12 cellular contexts compared by ENCODE assay signal in genomic region chr2:220198911-220199310, GRCh38.
DNase-seq lines count a peak whose midpoint lies in the region; ATAC-seq and TF ChIP-seq lines count a peak whose summit lies in the region.
"Had no signal": no experiment of that assay in that cellular context is flagged by ENCODE, and none has a peak within 500 bp of the region (broad histone marks: within the 10 kb centered on the region; RNA-seq: fewer than 3 reads in every experiment).

No MANE protein-coding gene starts in this region.

- DNase-seq in ELR (ENCODE audit: low read depth) (peak; percentile 89), NCI-H2171 (lab: John Stamatoyannopoulos, UW) (peak; percentile 33), epithelial cell of esophagus (ENCODE audit: low read depth) (peak; percentile 98), skeletal muscle cell (ENCODE audit: low read depth) (peak; percentile 93), mesenteric fat pad (ENCODE audit: low spot score) (no peak)
- DNase-seq in activated CD4-positive, CD25-positive, alpha-beta regulatory T cell (lab: John Stamatoyannopoulos, UW), result no peak
- DNase-seq: DMS79 treated with DMSO at 0.1 percent for 48 hours, nephron progenitor cell had no signal

- H3K4me3 ChIP-seq in epithelial cell of esophagus (ENCODE audit: low read length) (no peak overlapping the region), skeletal muscle cell (ENCODE audit: low read depth, low read length) (no peak overlapping the region)
- H3K4me3 ChIP-seq: adrenal gland had no signal

- ATAC-seq in GM21717 (IDR thresholded peaks at IDR 0.05; ENCODE audit: unreplicated experiment), result no peak
- ATAC-seq in GM19467 (IDR thresholded peaks at IDR 0.05; ENCODE audit: unreplicated experiment), result no peak
- ATAC-seq: stimulated activated effector memory CD8-positive, alpha-beta T cell treated with anti-CD3 and anti-CD28 coated beads, Interleukin-12 subunit alpha, Interleukin-12 subunit beta, amount 100 ng/mL, for 72 hours had no signal

- TF ChIP-seq CTCF in epithelial cell of esophagus (IDR thresholded peaks at IDR 0.05; ENCODE audit: insufficient read depth, low read depth, low read length, missing control alignments), result no peak

Comparison
In these comparisons a context has a peak if more than half of its experiments do, and no peak if none do; other contexts are left out.
1. DNase-seq: peak in ELR (single experiment), NCI-H2171 (single experiment), epithelial cell of esophagus (single experiment) and skeletal muscle cell (single experiment); none in mesenteric fat pad (single experiment) and activated CD4-positive, CD25-positive, alpha-beta regulatory T cell (0 of 4).